Comparison of ENCODE assay signal across 8 cellular contexts in the genomic region with DNA sequence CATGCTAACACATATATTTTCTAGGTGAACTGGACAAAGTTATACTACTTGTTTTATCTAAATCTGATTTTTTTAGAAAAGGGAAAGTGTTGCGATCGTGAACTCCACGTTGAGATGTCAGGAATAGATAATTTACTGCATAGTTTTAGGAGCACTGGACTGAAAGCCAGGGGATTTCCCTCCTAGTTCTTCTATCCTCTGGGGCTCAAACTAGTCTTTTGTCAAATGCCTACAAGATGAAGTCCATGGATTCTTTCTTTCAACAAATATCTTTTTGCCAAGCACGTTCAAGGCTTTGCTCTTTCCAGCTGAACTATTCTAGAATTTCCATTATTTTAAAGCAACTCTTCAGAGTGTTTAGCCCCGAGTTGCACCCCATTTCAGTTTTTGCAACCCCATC. TPM values are rescaled to one million over a fixed set of nuclear protein-coding genes. Genes with fewer than 3 reads are reported as not detected.
DNase-seq lines count a peak whose midpoint lies in the region; ATAC-seq and TF ChIP-seq lines count a peak whose summit lies in the region.

No MANE protein-coding gene starts in this region.

- no CpG with 5 or more reads among the region's 5 CpGs for WGBS in IMR-90 (ENCODE audit: extremely low coverage in 2 of 2, insufficient read length in 1 of 2), 2 experiments

- no peaks in the 10 kb centered on the region for H3K27me3 ChIP-seq in CD8-positive, alpha-beta memory T cell (ENCODE audit: insufficient read depth, low read length, poor library complexity, severe bottlenecking)
- H3K27me3 ChIP-seq in IMR-90 (ENCODE audit: control insufficient read depth, insufficient read depth, low read length) = no peaks in the 10 kb centered on the region

- in situ Hi-C loops in IMR-90 (cut with MboI; ENCODE audit: low sequenced_read_pairs) = no loop called here

- peaks cover 0 to 13% of the 10 kb centered on the region in 2 donors for H3K27me3 Mint-ChIP-seq in CD8-positive, alpha-beta memory T cell
- H3K27me3 Mint-ChIP-seq in natural killer cell (ENCODE audit: low read depth in 2 of 2) = peaks cover 0 to 7% of the 10 kb centered on the region in 2 donors

- BruUV-seq in IMR-90 (replicated peaks; lab: Mats Ljungman, UMichigan) = no TSS peak

- no peak for TF ChIP-seq POLR2A in IMR-90 (IDR thresholded peaks at IDR 0.05; ENCODE audit: low read depth, low read length)

- peaks cover 37% of the 10 kb centered on the region for H3K4me1 ChIP-seq in CD8-positive, alpha-beta memory T cell (ENCODE audit: insufficient read depth, low read length)
- peaks cover 6% of the 10 kb centered on the region for H3K4me1 ChIP-seq in IMR-90 (ENCODE audit: control insufficient read depth, insufficient read depth, low read length)

- intact Hi-C loops in IMR-90 (cut with micrococcal nuclease) (loop anchor here (2.0 kb wide), 1 partner anchor 144 kb away; no protein-coding TSS in a partner anchor), natural killer cell (cut with micrococcal nuclease) (loop anchor here (1.0 to 10.0 kb wide), 2 partner anchors 43 to 356 kb away; partner anchors contain the start of gene HLTF)

- peak overlapping the region; percentile 14 to 85; a peak in 2 of 4 replicates for H4K8ac ChIP-seq in IMR-90 (ENCODE audit: low read depth in 2 of 2, low read length in 2 of 2)

- peak overlapping the region; percentile 86 for H3K27ac ChIP-seq in CD8-positive, alpha-beta memory T cell (ENCODE audit: low read depth, low read length)
- H3K27ac ChIP-seq in IMR-90 (ENCODE audit: insufficient read depth, low read length) (peak overlapping the region; percentile 69), cingulate gyrus (ENCODE audit: low read depth, low read length) (peak overlapping the region; percentile 25)

- H3K4me3 Mint-ChIP-seq in CD8-positive, alpha-beta memory T cell = peak overlapping the region; percentile 92 to 99 (median 96)
- peak overlapping the region; percentile 94 for H3K4me3 Mint-ChIP-seq in natural killer cell

- no peak for DNase-seq in CD8-positive, alpha-beta memory T cell
- DNase-seq in IMR-90 (peak; percentile 12), natural killer cell (no peak), DMS79 treated with DMSO at 0.1 percent for 48 hours (lab: John Stamatoyannopoulos, UW) (no peak), globus pallidus (ENCODE audit: low spot score) (no peak)
- DNase-seq in stimulated activated CD4-positive, alpha-beta T cell treated with anti-CD3 and anti-CD28 coated beads, Interleukin-4, amount 100 ng/mL, for 1 hour = no peak

- H3K36me3 Mint-ChIP-seq in CD8-positive, alpha-beta memory T cell = peaks cover 0 to 18% (median 2%) of the 10 kb centered on the region in 3 donors
- H3K36me3 Mint-ChIP-seq in natural killer cell = no peaks in the 10 kb centered on the region

- H3K4me3 ChIP-seq in CD8-positive, alpha-beta memory T cell (ENCODE audit: low read length) = peak overlapping the region; percentile 85
- peak overlapping the region; percentile 75 for H3K4me3 ChIP-seq in IMR-90 (ENCODE audit: insufficient read depth, low read depth, low read length)

- H2AK9ac ChIP-seq in IMR-90 (replicated peaks; ENCODE audit: low read depth, low read length, poor library complexity) = no peak overlapping the region

- no peaks in the 10 kb centered on the region for H4K20me1 ChIP-seq in IMR-90 (ENCODE audit: insufficient read depth, low read length)

- CTCF ChIA-PET in CD8-positive, alpha-beta memory T cell (lab: Charles Lee) = interaction anchor here (1.0 to 3.4 kb wide), 7 partner anchors 9 to 150 kb away, joined by 3 to 27 read pairs (median 8); partner anchors contain the start of gene GYG1
- CTCF ChIA-PET in IMR-90 (lab: Yijun Ruan, JAX) = no interaction called here

- peak overlapping the region; percentile 78 for H2BK5ac ChIP-seq in IMR-90 (ENCODE audit: low read depth, low read length, poor library complexity, severe bottlenecking)

- peaks cover 40 to 47% (median 46%) of the 10 kb centered on the region in 3 donors for H3K4me1 Mint-ChIP-seq in CD8-positive, alpha-beta memory T cell
- peaks cover 36 to 41% of the 10 kb centered on the region in 2 donors for H3K4me1 Mint-ChIP-seq in natural killer cell

- peak overlapping the region; percentile 57; the same call in 1 of the 2 replicates for H4K91ac ChIP-seq in IMR-90 (ENCODE audit: insufficient read depth, low read depth, low read length)

- H3K9me3 ChIP-seq in CD8-positive, alpha-beta memory T cell (ENCODE audit: low read length) = no peaks in the 10 kb centered on the region
- H3K9me3 ChIP-seq in IMR-90 (ENCODE audit: control insufficient read depth, insufficient read depth, low read length) = no peaks in the 10 kb centered on the region

- H3K18ac ChIP-seq in IMR-90 (ENCODE audit: low read depth, low read length) = peak overlapping the region; percentile 13

- H3K9me1 ChIP-seq in IMR-90 (ENCODE audit: insufficient read depth, low read length) = 0 out of 2 replicates have a peak, but pooled peaks cover 3% of the 10 kb centered on the region

- no peak overlapping the region for H2BK20ac ChIP-seq in IMR-90 (ENCODE audit: low read depth, low read length)

- TF ChIP-seq CTCF in IMR-90 (conservative IDR thresholded peaks at IDR 0.05; ENCODE audit: low read depth, low read length) (no peak), natural killer cell (IDR thresholded peaks at IDR 0.05) (no peak)

- no peaks in the 10 kb centered on the region for H3K9me3 Mint-ChIP-seq in CD8-positive, alpha-beta memory T cell
- no peaks in the 10 kb centered on the region for H3K9me3 Mint-ChIP-seq in natural killer cell

- H3K23ac ChIP-seq in IMR-90 (ENCODE audit: low read depth, low read length) = peak overlapping the region; percentile 43

- H3K4ac ChIP-seq in IMR-90 (ENCODE audit: low read depth, low read length) = peak overlapping the region; percentile 59; the same call in 1 of the 2 replicates

- peak overlapping the region; percentile 72 for H3K56ac ChIP-seq in IMR-90 (ENCODE audit: extremely low read depth, insufficient read depth, low read length)

- H2AK5ac ChIP-seq in IMR-90 (ENCODE audit: low read depth, low read length) = no peak overlapping the region

- no peaks in the 10 kb centered on the region for H3K36me3 ChIP-seq in CD8-positive, alpha-beta memory T cell (ENCODE audit: insufficient read depth, low read length)
- no peaks in the 10 kb centered on the region for H3K36me3 ChIP-seq in IMR-90 (ENCODE audit: control insufficient read depth, insufficient read depth, low read length)

- ATAC-seq in IMR-90 (ENCODE audit: low read depth) (peak; percentile 7), natural killer cell (no peak), GM21529 (IDR thresholded peaks at IDR 0.05; ENCODE audit: unreplicated experiment) (no peak)

- peak overlapping the region; percentile 89 for H3K9ac ChIP-seq in IMR-90 (ENCODE audit: low read depth, low read length)

- peak overlapping the region; percentile 71 for H3K4me2 ChIP-seq in IMR-90 (ENCODE audit: low read depth, low read length)

- H3K79me1 ChIP-seq in IMR-90 (ENCODE audit: low read depth in 1 of 2, low read length in 2 of 2) = peaks cover 16 to 44% of the 10 kb centered on the region in 2 experiments; a peak in 3 of 4 replicates

- dilution Hi-C loops in IMR-90 (cut with HindIII; ENCODE audit: low sequenced_read_pairs, unreplicated experiment) = no loop called here

- peak overlapping the region; percentile 73; the same call in 1 of the 2 replicates for H2BK120ac ChIP-seq in IMR-90 (ENCODE audit: low read depth, low read length)

- TF ChIP-seq RAD21 in IMR-90 (IDR thresholded peaks at IDR 0.05; ENCODE audit: low read length) = no peak

- H3K27ac Mint-ChIP-seq in CD8-positive, alpha-beta memory T cell = peak overlapping the region; percentile 87 to 97 (median 92)
- peak overlapping the region; percentile 91 to 96 for H3K27ac Mint-ChIP-seq in natural killer cell

- H2AFZ ChIP-seq in IMR-90 (replicated peaks; ENCODE audit: low read length, poor library complexity) = peak overlapping the region; percentile 99

- POLR2A ChIA-PET in CD8-positive, alpha-beta memory T cell (lab: Charles Lee) = interaction anchor here (0.8 to 1.7 kb wide), 4 partner anchors 8 to 148 kb away, joined by 3 to 10 read pairs (median 4); partner anchors contain the start of gene GYG1
- POLR2A ChIA-PET in IMR-90 (lab: Charles Lee; ENCODE audit: unreplicated experiment) = no interaction called here

- H3K14ac ChIP-seq in IMR-90 (replicated peaks; ENCODE audit: low read depth, low read length) = peak overlapping the region; percentile 66

- no peak overlapping the region for H2BK15ac ChIP-seq in IMR-90 (ENCODE audit: low read depth, low read length)

- H4K5ac ChIP-seq in IMR-90 (ENCODE audit: low read depth, low read length) = peak overlapping the region; percentile 23

TF ChIP-seq in IMR-90, 13 proteins besides CTCF, POLR2A, EP300 and RAD21 (continues in another document):
- TF ChIP-seq, protein P1, sequence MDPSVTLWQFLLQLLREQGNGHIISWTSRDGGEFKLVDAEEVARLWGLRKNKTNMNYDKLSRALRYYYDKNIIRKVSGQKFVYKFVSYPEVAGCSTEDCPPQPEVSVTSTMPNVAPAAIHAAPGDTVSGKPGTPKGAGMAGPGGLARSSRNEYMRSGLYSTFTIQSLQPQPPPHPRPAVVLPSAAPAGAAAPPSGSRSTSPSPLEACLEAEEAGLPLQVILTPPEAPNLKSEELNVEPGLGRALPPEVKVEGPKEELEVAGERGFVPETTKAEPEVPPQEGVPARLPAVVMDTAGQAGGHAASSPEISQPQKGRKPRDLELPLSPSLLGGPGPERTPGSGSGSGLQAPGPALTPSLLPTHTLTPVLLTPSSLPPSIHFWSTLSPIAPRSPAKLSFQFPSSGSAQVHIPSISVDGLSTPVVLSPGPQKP (IDR thresholded peaks at IDR 0.05; ENCODE audit: borderline replicate concordance, low read depth, low read length) = no peak
- TF ChIP-seq MXI1 (IDR thresholded peaks at IDR 0.05; ENCODE audit: borderline replicate concordance, low read depth, low read length) (no peak), MAZ (IDR thresholded peaks at IDR 0.05; ENCODE audit: borderline replicate concordance, low read depth, low read length) (no peak), SMC3 (IDR thresholded peaks at IDR 0.05; ENCODE audit: low read depth, low read length) (no peak), BHLHE40 (IDR thresholded peaks at IDR 0.05; ENCODE audit: low read depth, low read length) (no peak), CHD1 (IDR thresholded peaks at IDR 0.05; ENCODE audit: low read depth, low read length) (no peak)

RNA-seq across cellular contexts. Expression of gene HPS3, which starts 0.6 kb away (rescaled TPM):
- total RNA-seq in CD8-positive, alpha-beta memory T cell = 10 to 100 TPM; 19.3 to 19.6 TPM
- polyA plus RNA-seq in CD8-positive, alpha-beta memory T cell = 41.9 TPM
- total RNA-seq in IMR-90 (2012; rRNA removed) (24.2 and 25.6 TPM in 2 replicates), natural killer cell (10 to 100 TPM; 19.6 to 35.5 (median 24.7) TPM)
- 12.8 and 15.2 TPM in 2 replicates for polyA plus RNA-seq in IMR-90 (2012; rRNA removed)
- 5.1 and 6.9 TPM in 2 replicates for polyA plus RNA-seq in IMR-90 (2012; cell fraction: cytosol; rRNA removed)
- 4.2 and 12.3 TPM in 2 replicates for polyA plus RNA-seq in IMR-90 (2012; cell fraction: nucleus; rRNA removed; ENCODE audit: low replicate concordance)

RNA-seq across cellular contexts. Expression of gene HLTF, which starts 42.5 kb away (rescaled TPM):
- total RNA-seq in CD8-positive, alpha-beta memory T cell = 10 to 100 TPM; 17.5 to 18.6 TPM
- polyA plus RNA-seq in CD8-positive, alpha-beta memory T cell = 20.9 TPM
- total RNA-seq in IMR-90 (2012; rRNA removed) (39.1 and 48.0 TPM in 2 replicates), natural killer cell (10 to 100 TPM; 15.0 to 19.0 (median 18.3) TPM)
- 10.5 and 12.6 TPM in 2 replicates for polyA plus RNA-seq in IMR-90 (2012; rRNA removed)
- 6.1 and 8.6 TPM in 2 replicates for polyA plus RNA-seq in IMR-90 (2012; cell fraction: cytosol; rRNA removed)
- polyA plus RNA-seq in IMR-90 (2012; cell fraction: nucleus; rRNA removed; ENCODE audit: low replicate concordance) = 8.2 and 18.6 TPM in 2 replicates

Comparison
In these comparisons a context has a peak if more than half of its experiments do, and no peak if none do; other contexts are left out.
1. H3K27ac ChIP-seq: peak in every context shown above with its lines; median percentile 86 in CD8-positive, alpha-beta memory T cell; 69 in IMR-90; 25 in cingulate gyrus.